28 cellular contexts compared by ENCODE assay signal in the genomic region with DNA sequence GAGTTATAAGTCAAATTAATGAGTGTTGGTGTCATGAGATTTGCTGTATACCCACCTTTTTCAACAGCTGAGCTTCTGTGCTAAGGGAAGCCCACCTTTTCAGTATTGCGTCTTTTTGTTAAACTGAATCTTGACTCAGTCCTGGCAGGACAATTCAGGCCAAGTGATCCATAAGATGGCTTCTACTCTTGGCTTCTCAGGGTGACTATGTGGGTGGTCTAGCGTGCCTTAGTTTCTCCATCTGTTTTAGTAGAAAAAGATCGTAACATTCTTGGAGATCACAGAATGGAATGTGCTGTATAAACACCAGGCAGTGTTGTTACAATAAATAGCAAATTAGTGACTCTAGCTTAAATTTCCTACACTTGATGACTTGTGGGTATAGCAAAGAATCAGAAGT.
"Had no signal": no experiment of that assay in that cellular context is flagged by ENCODE, and none has a peak within 500 bp of the region (broad histone marks: within the 10 kb centered on the region; RNA-seq: fewer than 3 reads in every experiment).

No MANE protein-coding gene starts in this region.

- ATAC-seq: naive thymus-derived CD8-positive, alpha-beta T cell; natural killer cell treated with Interleukin-12 subunit alpha and Interleukin-12 subunit beta and Interleukin-15 and Interleukin-18, amount 100 ng/mL, for 72 hours; psoas muscle; right cardiac atrium; right lobe of liver; stimulated activated effector memory CD8-positive, alpha-beta T cell treated with anti-CD3 and anti-CD28 coated beads, Interleukin-12 subunit alpha, Interleukin-12 subunit beta, amount 100 ng/mL, for 72 hours; stimulated activated naive B cell treated with anti-CD40 and anti-IgM and Interleukin-4, amounts not matched to agents 10 μg/mL and 1 μg/mL and 100 μg/mL, for 72 hours; stimulated activated naive CD8-positive, alpha-beta T cell treated with anti-CD3 and anti-CD28 coated beads, Interleukin-15, amount 100 ng/mL, for 72 hours; stimulated activated naive CD8-positive, alpha-beta T cell treated with anti-CD3 and anti-CD28 coated beads, Interleukin-15, Interleukin-2, amounts not matched to agents 100 U/mL and 50 U/mL, for 24 hours had no signal

- DNase-seq: naive B cell; naive thymus-derived CD8-positive, alpha-beta T cell; occipital lobe; ovary; posterior cingulate gyrus; psoas muscle; right cardiac atrium; right lobe of liver; sigmoid colon; small intestine; stimulated activated CD4-positive, alpha-beta T cell treated with anti-CD3 and anti-CD28 coated beads, Interleukin-15, amount 100 ng/mL, for 24 hours; stimulated activated CD4-positive, alpha-beta T cell treated with anti-CD3 and anti-CD28 coated beads, Interleukin-2, amount 100 ng/mL, for 24 hours; stimulated activated CD4-positive, alpha-beta T cell treated with anti-CD3 and anti-CD28 coated beads, Interleukin-4, amount 100 ng/mL, for 1 hour; stimulated activated naive B cell treated with anti-CD40 and anti-IgM and Interleukin-4, amounts not matched to agents 10 μg/mL and 1 μg/mL and 100 μg/mL, for 72 hours; stimulated activated naive CD8-positive, alpha-beta T cell treated with anti-CD3 and anti-CD28 coated beads, Interleukin-15, amount 100 ng/mL, for 72 hours; stimulated activated naive CD8-positive, alpha-beta T cell treated with anti-CD3 and anti-CD28 coated beads, Interleukin-15, Interleukin-2, amounts not matched to agents 100 U/mL and 50 U/mL, for 24 hours; substantia nigra; testis; tibial artery; transverse colon; upper lobe of left lung had no signal

- H3K9me3 ChIP-seq: ovary, psoas muscle, right lobe of liver, sigmoid colon, suprapubic skin, testis, tibial artery, transverse colon, upper lobe of left lung, vagina had no signal

- H3K27me3 ChIP-seq: neural progenitor cell, ovary, right lobe of liver, sigmoid colon, suprapubic skin, testis, tibial artery, transverse colon, upper lobe of left lung, vagina had no signal

- H3K36me3 Mint-ChIP-seq: naive B cell; natural killer cell treated with Interleukin-12 subunit alpha and Interleukin-12 subunit beta and Interleukin-15 and Interleukin-18, amount 100 ng/mL, for 72 hours; stimulated activated effector memory CD8-positive, alpha-beta T cell treated with anti-CD3 and anti-CD28 coated beads, Interleukin-12 subunit alpha, Interleukin-12 subunit beta, amount 100 ng/mL, for 72 hours; stimulated activated naive B cell treated with anti-CD40 and anti-IgM and Interleukin-4, amounts not matched to agents 10 μg/mL and 1 μg/mL and 100 μg/mL, for 72 hours had no signal

- H3K9ac ChIP-seq: neural progenitor cell, parathyroid adenoma had no signal

- H3K36me3 ChIP-seq: neural progenitor cell, ovary, right lobe of liver, sigmoid colon, suprapubic skin, transverse colon, upper lobe of left lung, vagina had no signal

- H3K27me3 Mint-ChIP-seq: naive B cell; naive thymus-derived CD8-positive, alpha-beta T cell; progenitor cell of endocrine pancreas; stimulated activated naive B cell treated with anti-CD40 and anti-IgM and Interleukin-4, amounts not matched to agents 10 μg/mL and 1 μg/mL and 100 μg/mL, for 72 hours; stimulated activated naive CD8-positive, alpha-beta T cell treated with anti-CD3 and anti-CD28 coated beads, Interleukin-15, amount 100 ng/mL, for 72 hours had no signal

- H3K4me1 Mint-ChIP-seq: naive B cell; stimulated activated naive B cell treated with anti-CD40 and anti-IgM and Interleukin-4, amounts not matched to agents 10 μg/mL and 1 μg/mL and 100 μg/mL, for 72 hours had no signal

- H3K79me2 ChIP-seq: parathyroid adenoma had no signal

- H3K4me3 ChIP-seq: neural progenitor cell, ovary, psoas muscle, right lobe of liver, sigmoid colon, suprapubic skin, testis, tibial artery, transverse colon, upper lobe of left lung, vagina had no signal

- H3K4me3 Mint-ChIP-seq: naive B cell; naive thymus-derived CD8-positive, alpha-beta T cell; natural killer cell treated with Interleukin-12 subunit alpha and Interleukin-12 subunit beta and Interleukin-15 and Interleukin-18, amount 100 ng/mL, for 72 hours; neural progenitor cell; stimulated activated effector memory CD8-positive, alpha-beta T cell treated with anti-CD3 and anti-CD28 coated beads, Interleukin-12 subunit alpha, Interleukin-12 subunit beta, amount 100 ng/mL, for 72 hours; stimulated activated naive B cell treated with anti-CD40 and anti-IgM and Interleukin-4, amounts not matched to agents 10 μg/mL and 1 μg/mL and 100 μg/mL, for 72 hours; stimulated activated naive CD8-positive, alpha-beta T cell treated with anti-CD3 and anti-CD28 coated beads, Interleukin-15, amount 100 ng/mL, for 72 hours had no signal

- H3K9me3 Mint-ChIP-seq: naive B cell; natural killer cell treated with Interleukin-12 subunit alpha and Interleukin-12 subunit beta and Interleukin-15 and Interleukin-18, amount 100 ng/mL, for 72 hours; neural progenitor cell; stimulated activated effector memory CD8-positive, alpha-beta T cell treated with anti-CD3 and anti-CD28 coated beads, Interleukin-12 subunit alpha, Interleukin-12 subunit beta, amount 100 ng/mL, for 72 hours; stimulated activated naive CD8-positive, alpha-beta T cell treated with anti-CD3 and anti-CD28 coated beads, Interleukin-15, amount 100 ng/mL, for 72 hours had no signal

- H2AFZ ChIP-seq: neural progenitor cell, parathyroid adenoma had no signal

- H3K27ac ChIP-seq: neural progenitor cell, ovary, parathyroid adenoma, psoas muscle, right lobe of liver, sigmoid colon, suprapubic skin, tibial artery, transverse colon, upper lobe of left lung, vagina had no signal

- H3K27ac Mint-ChIP-seq: naive B cell; natural killer cell treated with Interleukin-12 subunit alpha and Interleukin-12 subunit beta and Interleukin-15 and Interleukin-18, amount 100 ng/mL, for 72 hours; neural progenitor cell; progenitor cell of endocrine pancreas; stimulated activated effector memory CD8-positive, alpha-beta T cell treated with anti-CD3 and anti-CD28 coated beads, Interleukin-12 subunit alpha, Interleukin-12 subunit beta, amount 100 ng/mL, for 72 hours; stimulated activated naive B cell treated with anti-CD40 and anti-IgM and Interleukin-4, amounts not matched to agents 10 μg/mL and 1 μg/mL and 100 μg/mL, for 72 hours; stimulated activated naive CD8-positive, alpha-beta T cell treated with anti-CD3 and anti-CD28 coated beads, Interleukin-15, amount 100 ng/mL, for 72 hours had no signal

- H3K4me1 ChIP-seq: parathyroid adenoma, psoas muscle, suprapubic skin had no signal

- H3K4me2 ChIP-seq: neural progenitor cell had no signal
